ENCODE assay signal across 9 cellular contexts in the genomic region with DNA sequence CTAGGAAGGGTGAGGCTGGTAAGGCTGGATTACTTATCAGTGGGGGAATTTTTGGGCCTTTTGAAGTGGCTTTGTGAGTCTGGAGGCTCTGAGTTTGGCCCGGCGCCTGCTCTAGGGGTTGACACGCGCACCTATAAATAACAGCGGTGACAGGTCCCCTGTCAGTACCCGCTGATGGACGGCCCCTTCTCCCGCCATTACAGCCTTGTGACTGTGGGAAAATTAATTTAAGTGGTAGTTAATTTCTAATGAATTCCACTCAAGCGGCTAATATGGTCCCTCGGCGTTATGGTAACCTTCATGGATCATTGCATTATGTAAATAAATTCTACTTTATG. TPM values are rescaled to one million over a fixed set of nuclear protein-coding genes. Genes with fewer than 3 reads are reported as not detected.
A peak's percentile ranks its signal among the peaks of the same experiment; 100 is the strongest.
DNase-seq lines count a peak whose midpoint lies in the region; ATAC-seq and TF ChIP-seq lines count a peak whose summit lies in the region.
"Had no signal": no experiment of that assay in that cellular context is flagged by ENCODE, and none has a peak within 500 bp of the region (broad histone marks: within the 10 kb centered on the region; RNA-seq: fewer than 3 reads in every experiment).

No MANE protein-coding gene starts in this region.

- peak overlapping the region; percentile 26 for H3K27ac Mint-ChIP-seq in mesothelial cell of epicardium
- no peak overlapping the region for H3K27ac Mint-ChIP-seq in T-helper 2 cell treated with Interferon-gamma antibody and Interleukin-4, amounts not matched to agents 5 μg/mL and 100 μg/mL, for 36 hours
- H3K27ac Mint-ChIP-seq: T-cell had no signal

- ATAC-seq in GM18870 (IDR thresholded peaks at IDR 0.05; ENCODE audit: unreplicated experiment) (peak; percentile 79), GM21786 (IDR thresholded peaks at IDR 0.05; ENCODE audit: unreplicated experiment) (peak; percentile 80), HG03565 (IDR thresholded peaks at IDR 0.05; ENCODE audit: unreplicated experiment) (peak; percentile 73), left lobe of liver (no peak)

- peaks cover 9% of the 10 kb centered on the region for H3K27me3 Mint-ChIP-seq in mesothelial cell of epicardium (ENCODE audit: low read depth)
- peaks cover 2% of the 10 kb centered on the region for H3K27me3 Mint-ChIP-seq in T-helper 2 cell treated with Interferon-gamma antibody and Interleukin-4, amounts not matched to agents 5 μg/mL and 100 μg/mL, for 36 hours (ENCODE audit: low read depth)

- peaks cover 19% of the 10 kb centered on the region for H3K4me1 Mint-ChIP-seq in mesothelial cell of epicardium
- peaks cover 4% of the 10 kb centered on the region for H3K4me1 Mint-ChIP-seq in T-helper 2 cell treated with Interferon-gamma antibody and Interleukin-4, amounts not matched to agents 5 μg/mL and 100 μg/mL, for 36 hours (ENCODE audit: low read depth)

- TF ChIP-seq CTCF in mesothelial cell of epicardium (IDR thresholded peaks at IDR 0.05; ENCODE audit: unreplicated experiment) = no peak

- no peak overlapping the region for H3K4me3 Mint-ChIP-seq in mesothelial cell of epicardium
- H3K4me3 Mint-ChIP-seq in T-helper 2 cell treated with Interferon-gamma antibody and Interleukin-4, amounts not matched to agents 5 μg/mL and 100 μg/mL, for 36 hours = no peak overlapping the region
- H3K4me3 Mint-ChIP-seq: T-cell had no signal

- DNase-seq in mesothelial cell of epicardium (ENCODE audit: low spot score in 2 of 2, unreplicated experiment in 2 of 2) (no peak), left lobe of liver (ENCODE audit: low spot score) (no peak), DMS153 (lab: John Stamatoyannopoulos, UW) (no peak), NCI-H345 treated with DMSO at 0.1 percent for 48 hours (lab: John Stamatoyannopoulos, UW; ENCODE audit: unreplicated experiment) (no peak)
- DNase-seq in T-helper 2 cell treated with Interferon-gamma antibody and Interleukin-4, amounts not matched to agents 5 μg/mL and 100 μg/mL, for 36 hours (ENCODE audit: low spot score) = no peak

- no peaks in the 10 kb centered on the region for H3K9me3 Mint-ChIP-seq in mesothelial cell of epicardium
- no peaks in the 10 kb centered on the region for H3K9me3 Mint-ChIP-seq in T-helper 2 cell treated with Interferon-gamma antibody and Interleukin-4, amounts not matched to agents 5 μg/mL and 100 μg/mL, for 36 hours
- H3K9me3 Mint-ChIP-seq: T-cell had no signal

- H3K36me3 Mint-ChIP-seq in mesothelial cell of epicardium = no peaks in the 10 kb centered on the region
- H3K36me3 Mint-ChIP-seq in T-helper 2 cell treated with Interferon-gamma antibody and Interleukin-4, amounts not matched to agents 5 μg/mL and 100 μg/mL, for 36 hours (ENCODE audit: low read depth) = no peaks in the 10 kb centered on the region
- H3K36me3 Mint-ChIP-seq: T-cell had no signal

RNA-seq across cellular contexts. Expression of a gene that starts 16.5 kb away (rescaled TPM):
- total RNA-seq in mesothelial cell of epicardium = 38.0 to 43.8 TPM (median 41.0 TPM) in 3 replicates
- 31.1 TPM for total RNA-seq in left lobe of liver

RNA-seq across cellular contexts. Expression of a gene that starts 18.0 kb away (rescaled TPM):
- total RNA-seq in mesothelial cell of epicardium = 26.7 to 29.7 TPM (median 28.0 TPM) in 3 replicates
- total RNA-seq in left lobe of liver = 27.0 TPM
